8 cellular contexts compared by ENCODE assay signal in genomic region chr20:46090095-46090388, GRCh38. TPM values are rescaled to one million over a fixed set of nuclear protein-coding genes. Genes with fewer than 3 reads are reported as not detected.
DNase-seq lines count a peak whose midpoint lies in the region; ATAC-seq lines count a peak whose summit lies in the region.

No MANE protein-coding gene starts in this region.

- H3K9ac ChIP-seq in iPS-20b (ENCODE audit: low read depth, low read length) = peak overlapping the region; percentile 27; the same call in 1 of the 2 replicates
- peak overlapping the region; percentile 62 to 98 for H3K9ac ChIP-seq in stomach smooth muscle (ENCODE audit: low read length in 2 of 2)

- peaks cover 4% of the 10 kb centered on the region for H3K36me3 Mint-ChIP-seq in T-helper 1 cell treated with Interleukin-12 subunit alpha and Interleukin-12 subunit beta and Interleukin-4 antibody, amounts not matched to agents 30 μg/mL and 1 μg/mL, for 36 hours (ENCODE audit: low read depth)
- H3K36me3 Mint-ChIP-seq in activated T-helper 1 cell treated with anti-CD3 and anti-CD28 coated beads, Interleukin-12 subunit alpha, Interleukin-12 subunit beta, Interleukin-2, Interleukin-4 antibody, amounts not matched to agents 30 ng/mL and 10 ng/mL and 1 ng/mL, durations not matched to agents 14 hours and 24 hours and 36 hours (ENCODE audit: low read depth) = peaks cover 9% of the 10 kb centered on the region

- ATAC-seq in HG03457 (IDR thresholded peaks at IDR 0.05; ENCODE audit: unreplicated experiment) = no peak

- H3K27me3 ChIP-seq in iPS-20b (ENCODE audit: insufficient read depth, low read length) = no peaks in the 10 kb centered on the region
- H3K27me3 ChIP-seq in stomach smooth muscle (ENCODE audit: control insufficient read depth in 1 of 2, insufficient read depth in 2 of 2, low read length in 2 of 2) = no peaks in the 10 kb centered on the region

- DNase-seq in T-helper 1 cell = no peak
- DNase-seq in activated T-helper 1 cell treated with anti-CD3 and anti-CD28 coated beads, Interleukin-12 subunit alpha, Interleukin-12 subunit beta, Interleukin-2, Interleukin-4 antibody, amounts not matched to agents 30 ng/mL and 10 ng/mL and 1 ng/mL, durations not matched to agents 14 hours and 24 hours and 36 hours (ENCODE audit: low spot score) = no peak
- no peak for DNase-seq in NAMALWA (ENCODE audit: low spot score)
- DNase-seq in ecto neural progenitor cell (ENCODE audit: low spot score) = no peak

- H3K27ac ChIP-seq in iPS-20b (ENCODE audit: low read length) (no peak overlapping the region), stomach smooth muscle (ENCODE audit: low read length) (peak overlapping the region; percentile 90)

- H3K4me3 Mint-ChIP-seq in T-helper 1 cell treated with Interleukin-12 subunit alpha and Interleukin-12 subunit beta and Interleukin-4 antibody, amounts not matched to agents 30 μg/mL and 1 μg/mL, for 36 hours = peak overlapping the region; percentile 88
- H3K4me3 Mint-ChIP-seq in activated T-helper 1 cell treated with anti-CD3 and anti-CD28 coated beads, Interleukin-12 subunit alpha, Interleukin-12 subunit beta, Interleukin-2, Interleukin-4 antibody, amounts not matched to agents 30 ng/mL and 10 ng/mL and 1 ng/mL, durations not matched to agents 14 hours and 24 hours and 36 hours = peak overlapping the region; percentile 92

- H3K4me1 ChIP-seq in iPS-20b (ENCODE audit: insufficient read depth, low read length) (peaks cover 18% of the 10 kb centered on the region; the same call in 1 of the 2 replicates), stomach smooth muscle (ENCODE audit: control insufficient read depth, insufficient read depth, low read length) (peaks cover 8% of the 10 kb centered on the region)

- H3K9me3 Mint-ChIP-seq in T-helper 1 cell treated with Interleukin-12 subunit alpha and Interleukin-12 subunit beta and Interleukin-4 antibody, amounts not matched to agents 30 μg/mL and 1 μg/mL, for 36 hours = no peaks in the 10 kb centered on the region
- H3K9me3 Mint-ChIP-seq in activated T-helper 1 cell treated with anti-CD3 and anti-CD28 coated beads, Interleukin-12 subunit alpha, Interleukin-12 subunit beta, Interleukin-2, Interleukin-4 antibody, amounts not matched to agents 30 ng/mL and 10 ng/mL and 1 ng/mL, durations not matched to agents 14 hours and 24 hours and 36 hours = no peaks in the 10 kb centered on the region

- H3K27ac Mint-ChIP-seq in T-helper 1 cell treated with Interleukin-12 subunit alpha and Interleukin-12 subunit beta and Interleukin-4 antibody, amounts not matched to agents 30 μg/mL and 1 μg/mL, for 36 hours = peak overlapping the region; percentile 77
- H3K27ac Mint-ChIP-seq in activated T-helper 1 cell treated with anti-CD3 and anti-CD28 coated beads, Interleukin-12 subunit alpha, Interleukin-12 subunit beta, Interleukin-2, Interleukin-4 antibody, amounts not matched to agents 30 ng/mL and 10 ng/mL and 1 ng/mL, durations not matched to agents 14 hours and 24 hours and 36 hours = peak overlapping the region; percentile 78

- intact Hi-C loops in activated T-helper 1 cell treated with anti-CD3 and anti-CD28 coated beads, Interleukin-12 subunit alpha, Interleukin-12 subunit beta, Interleukin-2, Interleukin-4 antibody, amounts not matched to agents 30 ng/mL and 10 ng/mL and 1 ng/mL, durations not matched to agents 14 hours and 24 hours and 36 hours (cut with micrococcal nuclease) = loop anchor here (1.0 kb wide), 2 partner anchors 274 to 316 kb away; partner anchors contain the start of gene ELMO2

- H3K4me3 ChIP-seq in iPS-20b (ENCODE audit: low read length) (peak overlapping the region; percentile 94), stomach smooth muscle (ENCODE audit: low read length in 2 of 2) (peak overlapping the region; percentile 88 to 92)

- H3K4me1 Mint-ChIP-seq in T-helper 1 cell treated with Interleukin-12 subunit alpha and Interleukin-12 subunit beta and Interleukin-4 antibody, amounts not matched to agents 30 μg/mL and 1 μg/mL, for 36 hours (ENCODE audit: low read depth) = peaks cover 36% of the 10 kb centered on the region
- peaks cover 47% of the 10 kb centered on the region for H3K4me1 Mint-ChIP-seq in activated T-helper 1 cell treated with anti-CD3 and anti-CD28 coated beads, Interleukin-12 subunit alpha, Interleukin-12 subunit beta, Interleukin-2, Interleukin-4 antibody, amounts not matched to agents 30 ng/mL and 10 ng/mL and 1 ng/mL, durations not matched to agents 14 hours and 24 hours and 36 hours (ENCODE audit: low read depth)

- H3K36me3 ChIP-seq in iPS-20b (ENCODE audit: insufficient read depth, low read depth, low read length) (no peaks in the 10 kb centered on the region), stomach smooth muscle (ENCODE audit: control insufficient read depth in 2 of 2, insufficient read depth in 2 of 2, low read length in 2 of 2) (no peaks in the 10 kb centered on the region)

- H3K9me3 ChIP-seq in iPS-20b (ENCODE audit: insufficient read depth, low read depth, low read length) (no peaks in the 10 kb centered on the region), stomach smooth muscle (ENCODE audit: control insufficient read depth in 2 of 2, low read length in 2 of 2) (no peaks in the 10 kb centered on the region)

- no peaks in the 10 kb centered on the region for H3K27me3 Mint-ChIP-seq in T-helper 1 cell treated with Interleukin-12 subunit alpha and Interleukin-12 subunit beta and Interleukin-4 antibody, amounts not matched to agents 30 μg/mL and 1 μg/mL, for 36 hours (ENCODE audit: low read depth)
- H3K27me3 Mint-ChIP-seq in activated T-helper 1 cell treated with anti-CD3 and anti-CD28 coated beads, Interleukin-12 subunit alpha, Interleukin-12 subunit beta, Interleukin-2, Interleukin-4 antibody, amounts not matched to agents 30 ng/mL and 10 ng/mL and 1 ng/mL, durations not matched to agents 14 hours and 24 hours and 36 hours (ENCODE audit: insufficient read depth) = peaks cover 4% of the 10 kb centered on the region

RNA-seq across cellular contexts. Expression of gene NCOA5, which starts 0.3 kb away (rescaled TPM):
- 30.4 and 32.9 TPM in 2 replicates for total RNA-seq in activated T-helper 1 cell treated with anti-CD3 and anti-CD28 coated beads, Interleukin-12 subunit alpha, Interleukin-12 subunit beta, Interleukin-2, Interleukin-4 antibody, amounts not matched to agents 30 ng/mL and 10 ng/mL and 1 ng/mL, durations not matched to agents 14 hours and 24 hours and 36 hours

RNA-seq across cellular contexts. Expression of gene CD40, which starts 28.1 kb away (rescaled TPM):
- 2.0 TPM in 2 replicates for total RNA-seq in activated T-helper 1 cell treated with anti-CD3 and anti-CD28 coated beads, Interleukin-12 subunit alpha, Interleukin-12 subunit beta, Interleukin-2, Interleukin-4 antibody, amounts not matched to agents 30 ng/mL and 10 ng/mL and 1 ng/mL, durations not matched to agents 14 hours and 24 hours and 36 hours
